ENCODE assay signal across 17 cellular contexts in the genomic region with DNA sequence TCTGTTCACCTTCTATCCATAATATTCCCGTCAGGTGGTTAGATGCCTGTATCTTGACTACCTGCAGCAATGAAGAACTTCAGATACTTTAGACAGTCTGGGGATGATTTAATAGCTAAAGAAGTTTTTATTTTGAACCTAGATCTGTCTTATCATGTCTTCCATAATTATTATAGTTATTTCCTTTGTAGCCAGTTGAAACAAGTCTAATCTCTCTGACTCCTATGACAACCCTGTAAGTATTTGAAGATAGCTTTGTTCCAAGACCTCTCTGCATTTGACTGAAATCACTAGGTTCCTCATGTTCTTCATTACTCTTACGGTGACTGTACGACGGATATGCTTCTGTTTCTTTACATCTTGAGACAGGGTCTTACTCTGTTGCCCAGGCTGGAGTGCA.
A peak's percentile ranks its signal among the peaks of the same experiment; 100 is the strongest.
DNase-seq lines count a peak whose midpoint lies in the region; ATAC-seq and TF ChIP-seq lines count a peak whose summit lies in the region.
"Had no signal": no experiment of that assay in that cellular context is flagged by ENCODE, and none has a peak within 500 bp of the region (broad histone marks: within the 10 kb centered on the region; RNA-seq: fewer than 3 reads in every experiment).

No MANE protein-coding gene starts in this region.

- H3K36me3 Mint-ChIP-seq in MCF 10A (ENCODE audit: insufficient read depth, unreplicated experiment): no peaks in the 10 kb centered on the region
- H3K36me3 Mint-ChIP-seq: CD8-positive, alpha-beta T cell had no signal

- no peak overlapping the region for H3K9ac ChIP-seq in mammary epithelial cell (ENCODE audit: insufficient read depth, low read length)
- H3K9ac ChIP-seq: BLaER1 treated with 17β-estradiol and CSF1 and Interleukin-3, amounts not matched to agents 10 nM and 100 nM had no signal

- no peaks in the 10 kb centered on the region for H4K20me1 ChIP-seq in mammary epithelial cell (ENCODE audit: insufficient read depth, low read length)
- H4K20me1 ChIP-seq: BLaER1 treated with 17β-estradiol and CSF1 and Interleukin-3, amounts not matched to agents 10 nM and 100 nM had no signal

- no peak overlapping the region for H2AFZ ChIP-seq in mammary epithelial cell (ENCODE audit: low read depth, low read length)

- CTCF ChIA-PET in mammary epithelial cell (lab: Charles Lee; ENCODE audit: low non-redundant PET): no interaction called here
- CTCF ChIA-PET in MCF 10A (lab: Yijun Ruan, JAX): interaction anchor here (1.0 kb wide), 1 partner anchor 15 kb away, joined by 4 read pairs; no protein-coding TSS in a partner anchor

- H3K36me3 ChIP-seq in mammary epithelial cell (ENCODE audit: insufficient read depth, low read length): no peaks in the 10 kb centered on the region
- H3K36me3 ChIP-seq: BLaER1 treated with 17β-estradiol and CSF1 and Interleukin-3, amounts not matched to agents 10 nM and 100 nM had no signal

- no peak overlapping the region for H3K4me3 ChIP-seq in mammary epithelial cell (replicated peaks in 1 of 3; ENCODE audit: insufficient read depth in 1 of 3, low read depth in 2 of 3, low read length in 3 of 3)
- H3K4me3 ChIP-seq: A549; BLaER1 treated with 17β-estradiol and CSF1 and Interleukin-3, amounts not matched to agents 10 nM and 100 nM had no signal

- ATAC-seq in foreskin keratinocyte (peak; percentile 51), HG03135 (IDR thresholded peaks at IDR 0.05; ENCODE audit: unreplicated experiment) (no peak), HG02981 (IDR thresholded peaks at IDR 0.05; ENCODE audit: unreplicated experiment) (no peak)
- ATAC-seq: A549; CD8-positive, alpha-beta T cell had no signal

- H3K4me1 Mint-ChIP-seq in MCF 10A (ENCODE audit: insufficient read depth, unreplicated experiment): no peaks in the 10 kb centered on the region
- H3K4me1 Mint-ChIP-seq: B cell had no signal

- H3K27me3 ChIP-seq in mammary epithelial cell (ENCODE audit: insufficient read depth, low read length) (no peaks in the 10 kb centered on the region), foreskin keratinocyte (no peaks in the 10 kb centered on the region)
- H3K27me3 ChIP-seq: BLaER1 treated with 17β-estradiol and CSF1 and Interleukin-3, amounts not matched to agents 10 nM and 100 nM had no signal

- in situ Hi-C loops in mammary epithelial cell (cut with MboI; ENCODE audit: low sequenced_read_pairs in 2 of 2): no loop called here

- POLR2A ChIA-PET in MCF 10A (lab: Yijun Ruan, JAX): no interaction called here

- intact Hi-C loops in mammary epithelial cell (cut with micrococcal nuclease): no loop called here
- intact Hi-C loops in MCF 10A (cut with micrococcal nuclease): no loop called here

- dilution Hi-C loops in mammary epithelial cell (cut with HindIII; ENCODE audit: low sequenced_read_pairs): no loop called here

- H3K9me3 ChIP-seq in mammary epithelial cell (replicated peaks; ENCODE audit: insufficient read depth, low read length): no peaks in the 10 kb centered on the region
- H3K9me3 ChIP-seq: A549, Caco-2 had no signal

- no peaks in the 10 kb centered on the region for H3K9me3 Mint-ChIP-seq in MCF 10A (ENCODE audit: unreplicated experiment)

- TF ChIP-seq CTCF in mammary epithelial cell (conservative IDR thresholded peaks at IDR 0.05 in 1 of 2, IDR thresholded peaks at IDR 0.05 in 1 of 2; ENCODE audit: extremely low read depth in 1 of 2, insufficient read depth in 1 of 2, low read depth in 1 of 2, low read length in 2 of 2) (no peak), MCF 10A (IDR thresholded peaks at IDR 0.05; ENCODE audit: unreplicated experiment) (no peak), foreskin keratinocyte (conservative IDR thresholded peaks at IDR 0.05) (no peak)

- BruUV-seq in mammary epithelial cell (replicated peaks; lab: Mats Ljungman, UMichigan) (TSS peak; percentile 49), MCF 10A (replicated peaks; lab: Mats Ljungman, UMichigan) (no TSS peak)

- no peak overlapping the region for H3K27ac ChIP-seq in mammary epithelial cell (ENCODE audit: insufficient read depth, low read depth, low read length)
- no peak overlapping the region for H3K27ac ChIP-seq in foreskin keratinocyte
- H3K27ac ChIP-seq: 22Rv1; A549; BLaER1 treated with 17β-estradiol and CSF1 and Interleukin-3, amounts not matched to agents 10 nM and 100 nM; C4-2B had no signal

- H3K4me3 Mint-ChIP-seq in MCF 10A (ENCODE audit: unreplicated experiment): no peak overlapping the region
- H3K4me3 Mint-ChIP-seq: B cell; CD4-positive, alpha-beta T cell; CD8-positive, alpha-beta T cell had no signal

- H3K79me2 ChIP-seq in mammary epithelial cell (ENCODE audit: insufficient read depth, low read length): no peaks in the 10 kb centered on the region

- WGBS in mammary epithelial cell (ENCODE audit: low coverage, missing lambda C conversion rate): 25% methylated on average over 4 of the region's 4 CpGs

- DNase-seq in mammary epithelial cell (no peak), MCF 10A (ENCODE audit: unreplicated experiment) (no peak), foreskin keratinocyte (peak; percentile 74 to 88)
- DNase-seq: AML-193; Caco-2; Calu3; CD4-positive, alpha-beta T cell; CD8-positive, alpha-beta T cell; DMS79 treated with DMSO at 0.1 percent for 48 hours; GF-D8 had no signal

- no peaks in the 10 kb centered on the region for H3K27me3 Mint-ChIP-seq in MCF 10A (ENCODE audit: insufficient read depth, unreplicated experiment)
- H3K27me3 Mint-ChIP-seq: B cell; CD4-positive, alpha-beta T cell had no signal

- no peak overlapping the region for H3K27ac Mint-ChIP-seq in MCF 10A (ENCODE audit: low read depth, unreplicated experiment)
- H3K27ac Mint-ChIP-seq: B cell; CD4-positive, alpha-beta T cell; CD8-positive, alpha-beta T cell had no signal

- H3K4me1 ChIP-seq in mammary epithelial cell (ENCODE audit: insufficient read depth, low read length) (no peaks in the 10 kb centered on the region), foreskin keratinocyte (no peaks in the 10 kb centered on the region)
- H3K4me1 ChIP-seq: A549 had no signal

- H3K4me2 ChIP-seq in mammary epithelial cell (ENCODE audit: insufficient read depth, low read depth, low read length): no peak overlapping the region
- H3K4me2 ChIP-seq: A549; BLaER1 treated with 17β-estradiol and CSF1 and Interleukin-3, amounts not matched to agents 10 nM and 100 nM had no signal

Comparison
In these comparisons a context has a peak if more than half of its experiments do, and no peak if none do; other contexts are left out.
1. DNase-seq: peak in foreskin keratinocyte (2 of 2); none in mammary epithelial cell (single experiment) and MCF 10A (single experiment).